ENCODE assay signal across 9 cellular contexts in the genomic region with DNA sequence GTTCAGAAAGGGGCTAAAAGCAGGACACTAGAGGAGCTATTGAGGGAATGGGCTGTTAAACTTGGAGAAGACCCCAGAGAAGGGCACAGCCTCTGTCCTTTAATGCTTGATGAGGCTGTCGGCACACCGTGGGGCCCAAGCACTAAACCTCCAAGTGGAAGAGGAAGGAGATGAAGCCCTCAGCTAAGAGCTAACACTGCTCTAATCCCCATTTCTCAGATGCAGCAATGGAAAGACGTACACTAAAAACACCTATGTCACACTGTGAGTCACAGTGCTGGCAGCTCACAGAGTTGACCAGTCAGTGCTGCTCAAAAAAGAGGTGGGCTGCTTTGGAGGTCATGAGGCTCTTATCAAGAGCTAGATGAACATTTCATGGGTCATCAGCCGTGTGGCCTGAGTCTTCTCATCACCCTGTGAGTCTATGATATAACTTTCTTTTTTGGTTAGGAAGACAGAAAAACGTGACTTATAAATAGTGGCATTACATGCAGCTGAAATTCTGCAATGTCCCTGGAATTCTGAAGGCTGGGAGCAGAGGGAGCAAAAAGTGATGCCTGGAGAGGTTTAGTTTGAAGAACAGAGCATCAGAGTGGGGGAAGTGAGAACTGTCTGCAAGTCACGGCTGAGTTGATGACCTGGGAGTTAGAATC. TPM values are rescaled to one million over a fixed set of nuclear protein-coding genes. Genes with fewer than 3 reads are reported as not detected.
DNase-seq lines count a peak whose midpoint lies in the region; FAIRE-seq and TF ChIP-seq lines count a peak whose summit lies in the region.
"Had no signal": no experiment of that assay in that cellular context is flagged by ENCODE, and none has a peak within 500 bp of the region (broad histone marks: within the 10 kb centered on the region; RNA-seq: fewer than 3 reads in every experiment).

No MANE protein-coding gene starts in this region.

- FAIRE-seq in GM19239 (lab: Jason Lieb, UNC) = no peak
- FAIRE-seq: HTR-8/SVneo had no signal

- peak overlapping the region; percentile 96 for H3K27ac Mint-ChIP-seq in activated naive CD8-positive, alpha-beta T cell treated with anti-CD3 and anti-CD28 coated beads for 36 hours
- H3K27ac Mint-ChIP-seq in progenitor cell of endocrine pancreas = peak overlapping the region; percentile 62

- peaks cover 74% of the 10 kb centered on the region for H3K4me1 Mint-ChIP-seq in activated naive CD8-positive, alpha-beta T cell treated with anti-CD3 and anti-CD28 coated beads for 36 hours
- peaks cover 15% of the 10 kb centered on the region for H3K4me1 Mint-ChIP-seq in progenitor cell of endocrine pancreas (ENCODE audit: low read depth)

- peaks cover 85% of the 10 kb centered on the region for H3K36me3 Mint-ChIP-seq in activated naive CD8-positive, alpha-beta T cell treated with anti-CD3 and anti-CD28 coated beads for 36 hours
- H3K36me3 Mint-ChIP-seq in progenitor cell of endocrine pancreas (ENCODE audit: insufficient read depth) = no peaks in the 10 kb centered on the region

- H3K4me3 Mint-ChIP-seq in activated naive CD8-positive, alpha-beta T cell treated with anti-CD3 and anti-CD28 coated beads for 36 hours = peak overlapping the region; percentile 67
- no peak overlapping the region for H3K4me3 Mint-ChIP-seq in progenitor cell of endocrine pancreas (ENCODE audit: low read depth)

- H3K27me3 Mint-ChIP-seq in activated naive CD8-positive, alpha-beta T cell treated with anti-CD3 and anti-CD28 coated beads for 36 hours = no peaks in the 10 kb centered on the region
- peaks cover 8% of the 10 kb centered on the region for H3K27me3 Mint-ChIP-seq in progenitor cell of endocrine pancreas

- TF ChIP-seq CTCF in progenitor cell of endocrine pancreas (IDR thresholded peaks at IDR 0.05; ENCODE audit: unreplicated experiment) = no peak

- DNase-seq in NCI-H146 (lab: John Stamatoyannopoulos, UW) = peak; percentile 28
- no peak for DNase-seq in NCI-H146 treated with DMSO at 0.1 percent for 48 hours (lab: John Stamatoyannopoulos, UW; ENCODE audit: unreplicated experiment)
- DNase-seq in M059J (ENCODE audit: low read depth) = peak; percentile 57
- DNase-seq in activated naive CD8-positive, alpha-beta T cell treated with anti-CD3 and anti-CD28 coated beads for 36 hours = peak; percentile 43
- DNase-seq in progenitor cell of endocrine pancreas (ENCODE audit: low spot score, unreplicated experiment) = no peak
- no peak for DNase-seq in GM19239 (ENCODE audit: insufficient read length, low spot score)
- DNase-seq in HuH-7.5 (ENCODE audit: low spot score) = no peak
- no peak for DNase-seq in NCI-H187 treated with DMSO at 0.1 percent for 48 hours (lab: John Stamatoyannopoulos, UW)

- H3K9me3 Mint-ChIP-seq in activated naive CD8-positive, alpha-beta T cell treated with anti-CD3 and anti-CD28 coated beads for 36 hours = no peaks in the 10 kb centered on the region
- no peaks in the 10 kb centered on the region for H3K9me3 Mint-ChIP-seq in progenitor cell of endocrine pancreas (ENCODE audit: low read depth)

RNA-seq across cellular contexts. Expression of a gene that starts 21.5 kb away (rescaled TPM):
- total RNA-seq in M059J (2014; rRNA removed; shearing (Covaris generic)) = not detected in 2 replicates
- 10 to 100 TPM; 57.3 to 59.9 TPM for total RNA-seq in activated naive CD8-positive, alpha-beta T cell treated with anti-CD3 and anti-CD28 coated beads for 36 hours
- total RNA-seq in progenitor cell of endocrine pancreas = not detected in 2 replicates

Comparison
In these comparisons a context has a peak if more than half of its experiments do, and no peak if none do; other contexts are left out.
1. DNase-seq: peak in NCI-H146 (single experiment), M059J (single experiment) and activated naive CD8-positive, alpha-beta T cell treated with anti-CD3 and anti-CD28 coated beads for 36 hours (single experiment); none in NCI-H146 treated with DMSO at 0.1 percent for 48 hours (single experiment), progenitor cell of endocrine pancreas (single experiment), GM19239 (single experiment), HuH-7.5 (single experiment) and NCI-H187 treated with DMSO at 0.1 percent for 48 hours (single experiment).
2. RNA of a gene that starts 21.5 kb away (total RNA-seq): 57.3 to 59.9 TPM in activated naive CD8-positive, alpha-beta T cell treated with anti-CD3 and anti-CD28 coated beads for 36 hours; not detected in M059J and not detected in progenitor cell of endocrine pancreas; every median in the first group is over 10 times any median in the second.